8 cellular contexts compared by ENCODE assay signal in the genomic region with DNA sequence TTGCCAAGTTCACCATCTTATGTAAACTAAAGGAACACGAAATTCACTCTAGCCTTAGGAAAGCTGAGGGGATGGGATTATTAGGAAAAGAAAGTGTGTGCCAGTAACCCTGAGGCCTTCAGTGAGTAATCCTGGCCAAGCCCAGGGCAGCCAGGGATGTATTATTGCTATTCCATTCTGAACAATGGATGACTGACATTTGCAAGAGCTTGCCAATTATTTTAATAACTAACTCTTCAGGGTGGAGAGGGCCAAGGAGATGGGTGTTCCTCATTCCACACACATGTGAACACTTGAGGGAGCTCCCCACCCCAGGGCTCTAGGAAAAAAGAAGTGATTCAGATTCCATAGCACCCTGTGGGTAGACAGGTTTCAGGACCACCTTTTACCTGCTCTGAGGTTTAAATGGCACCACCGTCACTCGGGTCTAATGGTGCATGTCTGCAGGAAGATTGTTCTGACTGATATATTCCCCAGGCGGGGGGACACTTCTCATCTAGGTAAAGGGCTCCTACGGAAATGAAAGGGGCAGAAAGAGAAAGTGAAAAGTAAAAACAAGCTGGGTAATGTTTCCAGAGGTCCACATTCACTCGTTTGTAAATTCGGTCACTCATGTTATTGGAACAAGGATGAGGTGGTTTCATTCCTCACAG. TPM values are rescaled to one million over a fixed set of nuclear protein-coding genes. Genes with fewer than 3 reads are reported as not detected.
A peak's percentile ranks its signal among the peaks of the same experiment; 100 is the strongest.
DNase-seq lines count a peak whose midpoint lies in the region; ATAC-seq lines count a peak whose summit lies in the region.
"Had no signal": no experiment of that assay in that cellular context is flagged by ENCODE, and none has a peak within 500 bp of the region (broad histone marks: within the 10 kb centered on the region; RNA-seq: fewer than 3 reads in every experiment).

No MANE protein-coding gene starts in this region.

- H3K36me3 Mint-ChIP-seq in stimulated activated memory B cell treated with anti-CD40 and anti-IgM and Interleukin-4, amounts not matched to agents 10 μg/mL and 1 μg/mL and 100 μg/mL, for 72 hours: no peaks in the 10 kb centered on the region

- peak; percentile 71 for DNase-seq in NCI-H2227 treated with DMSO at 0.1 percent for 48 hours (lab: John Stamatoyannopoulos, UW)
- DNase-seq in fibroblast of the conjunctiva (ENCODE audit: low read depth): peak; percentile 64
- no peak for DNase-seq in NCI-H2081 treated with DMSO at 0.1 percent for 48 hours (lab: John Stamatoyannopoulos, UW)
- DNase-seq in G401 (ENCODE audit: low spot score): no peak
- DNase-seq: activated T-cell treated with anti-CD3 and anti-CD28 coated beads, Interleukin-2, amount 50 U/mL, for 24 hours had no signal

- peak; percentile 53 for ATAC-seq in GM21717 (IDR thresholded peaks at IDR 0.05; ENCODE audit: unreplicated experiment)
- ATAC-seq in stimulated activated memory B cell treated with anti-CD40 and anti-IgM and Interleukin-4, amounts not matched to agents 10 μg/mL and 1 μg/mL and 100 μg/mL, for 72 hours: peak; percentile 94
- no peak for ATAC-seq in HG03469 (IDR thresholded peaks at IDR 0.05; ENCODE audit: unreplicated experiment)

- no peaks in the 10 kb centered on the region for H3K27me3 Mint-ChIP-seq in stimulated activated memory B cell treated with anti-CD40 and anti-IgM and Interleukin-4, amounts not matched to agents 10 μg/mL and 1 μg/mL and 100 μg/mL, for 72 hours
- H3K27me3 Mint-ChIP-seq: activated T-cell treated with anti-CD3 and anti-CD28 coated beads, Interleukin-2, amount 50 U/mL, for 24 hours had no signal

- no peaks in the 10 kb centered on the region for H3K9me3 Mint-ChIP-seq in stimulated activated memory B cell treated with anti-CD40 and anti-IgM and Interleukin-4, amounts not matched to agents 10 μg/mL and 1 μg/mL and 100 μg/mL, for 72 hours
- H3K9me3 Mint-ChIP-seq: activated T-cell treated with anti-CD3 and anti-CD28 coated beads, Interleukin-2, amount 50 U/mL, for 24 hours had no signal

- H3K4me1 Mint-ChIP-seq in stimulated activated memory B cell treated with anti-CD40 and anti-IgM and Interleukin-4, amounts not matched to agents 10 μg/mL and 1 μg/mL and 100 μg/mL, for 72 hours: peaks cover 28% of the 10 kb centered on the region

- peak overlapping the region; percentile 4 for H3K4me3 Mint-ChIP-seq in stimulated activated memory B cell treated with anti-CD40 and anti-IgM and Interleukin-4, amounts not matched to agents 10 μg/mL and 1 μg/mL and 100 μg/mL, for 72 hours
- H3K4me3 Mint-ChIP-seq: activated T-cell treated with anti-CD3 and anti-CD28 coated beads, Interleukin-2, amount 50 U/mL, for 24 hours had no signal

- in situ Hi-C loops in G401 (cut with HindIII; ENCODE audit: low sequenced_read_pairs): no loop called here

- peak overlapping the region; percentile 50 for H3K27ac Mint-ChIP-seq in stimulated activated memory B cell treated with anti-CD40 and anti-IgM and Interleukin-4, amounts not matched to agents 10 μg/mL and 1 μg/mL and 100 μg/mL, for 72 hours
- H3K27ac Mint-ChIP-seq: activated T-cell treated with anti-CD3 and anti-CD28 coated beads, Interleukin-2, amount 50 U/mL, for 24 hours had no signal

RNA-seq across cellular contexts. Expression of a gene that starts 41.5 kb away (rescaled TPM):
- total RNA-seq in G401 (2014; rRNA removed; shearing (Covaris generic)): 10.3 and 15.8 TPM in 2 replicates

RNA-seq across cellular contexts. Expression of a gene that starts 44.0 kb away (rescaled TPM):
- total RNA-seq in G401 (2014; rRNA removed; shearing (Covaris generic)): 122 and 134 TPM in 2 replicates

RNA-seq across cellular contexts. Expression of a gene that starts 57.9 kb away (rescaled TPM):
- total RNA-seq in G401 (2014; rRNA removed; shearing (Covaris generic)): 3.1 TPM in 1 of 2 replicates, not detected in the other

Comparison
In these comparisons a context has a peak if more than half of its experiments do, and no peak if none do; other contexts are left out.
1. DNase-seq: peak in NCI-H2227 treated with DMSO at 0.1 percent for 48 hours (single experiment) and fibroblast of the conjunctiva (single experiment); none in NCI-H2081 treated with DMSO at 0.1 percent for 48 hours (single experiment) and G401 (single experiment).